ENCODE assay signal across 8 cellular contexts in the genomic region with DNA sequence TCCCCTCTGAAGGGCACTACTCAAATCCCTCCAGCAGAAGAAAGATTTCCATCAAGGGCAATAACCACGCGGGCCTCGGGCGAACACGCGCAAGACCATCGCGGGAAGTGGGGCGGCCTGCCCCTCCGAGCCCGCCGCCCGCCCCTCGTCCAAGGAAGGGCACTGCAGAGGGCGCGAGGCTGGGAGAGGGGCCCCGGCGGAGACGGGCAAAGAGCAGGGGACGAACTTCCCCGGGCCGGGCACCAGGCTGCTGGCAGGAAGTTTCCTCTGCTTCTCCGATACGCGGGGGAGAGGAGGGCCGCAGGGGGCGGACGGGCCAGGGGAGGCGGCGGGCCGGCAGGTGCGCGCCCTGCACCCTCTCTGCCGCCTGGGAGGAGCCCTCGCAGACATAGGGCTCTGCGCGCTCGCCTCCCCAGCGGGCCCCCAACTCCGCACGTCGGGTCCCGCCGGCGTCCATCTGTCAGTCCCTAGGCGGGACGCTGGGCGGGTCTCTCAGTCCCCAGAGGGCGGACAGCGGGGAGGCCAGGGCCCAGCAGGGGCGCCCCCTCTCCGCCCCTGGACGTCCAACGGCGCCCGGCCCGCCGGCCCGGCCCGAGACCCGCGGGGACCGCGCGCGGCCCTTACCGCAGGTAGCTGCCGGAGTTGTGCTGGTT. TPM values are rescaled to one million over a fixed set of nuclear protein-coding genes. Genes with fewer than 3 reads are reported as not detected.
DNase-seq lines count a peak whose midpoint lies in the region; ATAC-seq, FAIRE-seq and TF ChIP-seq lines count a peak whose summit lies in the region.

No MANE protein-coding gene starts in this region.

- peaks cover 26 to 60% (median 48%) of the 10 kb centered on the region in 5 donors for H3K27me3 Mint-ChIP-seq in naive thymus-derived CD8-positive, alpha-beta T cell

- peak overlapping the region; percentile 45 for H3K4me3 ChIP-seq in GM12864 (ENCODE audit: low read depth, low read length)
- peak overlapping the region; percentile 71 for H3K4me3 ChIP-seq in coronary artery

- TF ChIP-seq CTCF in GM12864 (IDR thresholded peaks at IDR 0.05; ENCODE audit: low read depth, low read length, missing control alignments) (no peak), coronary artery (IDR thresholded peaks at IDR 0.05) (no peak), GM13976 (IDR thresholded peaks at IDR 0.05; ENCODE audit: borderline replicate concordance, control extremely low read depth, extremely low read depth, insufficient read depth, missing control alignments) (no peak)

- H3K27ac ChIP-seq in coronary artery: no peak overlapping the region

- H3K27ac Mint-ChIP-seq in naive thymus-derived CD8-positive, alpha-beta T cell: peak overlapping the region in 1 of 10 donors; percentile 49

- no peaks in the 10 kb centered on the region for H3K9me3 Mint-ChIP-seq in naive thymus-derived CD8-positive, alpha-beta T cell

- no peak for FAIRE-seq in HTR-8/SVneo (lab: Jason Lieb, UNC)
- no peak for FAIRE-seq in GM12892 (lab: Jason Lieb, UNC)

- ATAC-seq in naive thymus-derived CD8-positive, alpha-beta T cell: no peak
- no peak for ATAC-seq in HG03280 (IDR thresholded peaks at IDR 0.05; ENCODE audit: unreplicated experiment)

- in situ Hi-C loops in GM13976 (cut with MboI; ENCODE audit: low sequenced_read_pairs, unreplicated experiment): no loop called here

- peaks cover 0 to 22% (median 15%) of the 10 kb centered on the region in 4 donors for H3K4me1 Mint-ChIP-seq in naive thymus-derived CD8-positive, alpha-beta T cell

- TF ChIP-seq POLR2A in GM12892 (IDR thresholded peaks at IDR 0.05; ENCODE audit: low read depth, low read length): no peak

- peak overlapping the region; percentile 54 to 82 (median 66) for H3K4me3 Mint-ChIP-seq in naive thymus-derived CD8-positive, alpha-beta T cell

- DNase-seq in GM12864 (ENCODE audit: low read depth) (no peak), HTR-8/SVneo (ENCODE audit: insufficient read length, low spot score) (peak; percentile 25), coronary artery (ENCODE audit: low spot score) (no peak), GM12892 (ENCODE audit: insufficient read length) (no peak), GM13976 (ENCODE audit: low spot score) (no peak), NCI-H2107 (lab: John Stamatoyannopoulos, UW) (no peak)
- no peak for DNase-seq in naive thymus-derived CD8-positive, alpha-beta T cell

- POLR2A ChIA-PET in naive thymus-derived CD8-positive, alpha-beta T cell (lab: Charles Lee): no interaction called here

- no peaks in the 10 kb centered on the region for H3K36me3 Mint-ChIP-seq in naive thymus-derived CD8-positive, alpha-beta T cell

RNA-seq across cellular contexts. Expression of gene TFCP2L1, which starts 0.5 kb away (rescaled TPM):
- total RNA-seq in naive thymus-derived CD8-positive, alpha-beta T cell: not detected
- polyA plus RNA-seq in naive thymus-derived CD8-positive, alpha-beta T cell: under 1 TPM in 1 of 3 donors, not detected in 2; 0.53 TPM
- 1.8 TPM for polyA plus RNA-seq in GM12892 (2012; ENCODE audit: missing spikeins)
